23 cellular contexts compared by ENCODE assay signal in genomic region chr18:11957636-11958035, GRCh38.
"Had no signal": no experiment of that assay in that cellular context is flagged by ENCODE, and none has a peak within 500 bp of the region (broad histone marks: within the 10 kb centered on the region; RNA-seq: fewer than 3 reads in every experiment).

No MANE protein-coding gene starts in this region.

- H3K27ac Mint-ChIP-seq: activated B cell treated with CpG ODN at 0.5 μM for 24 hours; activated CD8-positive, alpha-beta T cell treated with anti-CD3 and anti-CD28 coated beads for 36 hours; activated naive CD4-positive, alpha-beta T cell treated with anti-CD3 and anti-CD28 coated beads, Interleukin-2, amount 50 U/mL, for 24 hours; activated naive CD8-positive, alpha-beta T cell treated with anti-CD3 and anti-CD28 coated beads, Interleukin-2, amount 50 U/mL, for 24 hours; activated T-helper 17 cell treated with anti-CD3 and anti-CD28 coated beads, Interleukin-2, amount 50 U/mL, for 72 hours; dendritic cell treated with granulocyte-macrophage colony-stimulating factor and Interleukin-4, amounts not matched to agents 40 ng/mL and 50 ng/mL, for 4 days; endodermal cell; naive thymus-derived CD4-positive, alpha-beta T cell; T-cell; type B pancreatic cell had no signal

- FAIRE-seq: frontal cortex, keratinocyte had no signal

- H3K4me1 Mint-ChIP-seq: activated B cell treated with CpG ODN at 0.5 μM for 24 hours; activated naive CD4-positive, alpha-beta T cell treated with anti-CD3 and anti-CD28 coated beads, Interleukin-2, amount 50 U/mL, for 24 hours; activated naive CD8-positive, alpha-beta T cell treated with anti-CD3 and anti-CD28 coated beads, Interleukin-2, amount 50 U/mL, for 24 hours; activated T-helper 17 cell treated with anti-CD3 and anti-CD28 coated beads, Interleukin-2, amount 50 U/mL, for 72 hours; T-cell had no signal

- H3K4me3 Mint-ChIP-seq: activated B cell treated with CpG ODN at 0.5 μM for 24 hours; activated CD8-positive, alpha-beta T cell treated with anti-CD3 and anti-CD28 coated beads for 36 hours; activated naive CD4-positive, alpha-beta T cell treated with anti-CD3 and anti-CD28 coated beads, Interleukin-2, amount 50 U/mL, for 24 hours; activated naive CD8-positive, alpha-beta T cell treated with anti-CD3 and anti-CD28 coated beads, Interleukin-2, amount 50 U/mL, for 24 hours; activated T-cell treated with anti-CD3 and anti-CD28 coated beads, Interleukin-2, amount 50 U/mL, for 4 hours; activated T-helper 17 cell treated with anti-CD3 and anti-CD28 coated beads, Interleukin-2, amount 50 U/mL, for 72 hours; dendritic cell treated with granulocyte-macrophage colony-stimulating factor and Interleukin-4, amounts not matched to agents 40 ng/mL and 50 ng/mL, for 4 days; endodermal cell; naive thymus-derived CD4-positive, alpha-beta T cell; T-cell; type B pancreatic cell had no signal

- H3K27me3 Mint-ChIP-seq: activated B cell treated with CpG ODN at 0.5 μM for 24 hours; activated CD8-positive, alpha-beta T cell treated with anti-CD3 and anti-CD28 coated beads for 36 hours; activated naive CD4-positive, alpha-beta T cell treated with anti-CD3 and anti-CD28 coated beads, Interleukin-2, amount 50 U/mL, for 24 hours; dendritic cell treated with granulocyte-macrophage colony-stimulating factor and Interleukin-4, amounts not matched to agents 40 ng/mL and 50 ng/mL, for 4 days; type B pancreatic cell had no signal

- ATAC-seq: activated CD8-positive, alpha-beta T cell treated with anti-CD3 and anti-CD28 coated beads for 36 hours; activated naive CD8-positive, alpha-beta T cell treated with anti-CD3 and anti-CD28 coated beads, Interleukin-2, amount 50 U/mL, for 24 hours; activated T-cell treated with anti-CD3 and anti-CD28 coated beads, Interleukin-2, amount 50 U/mL, for 4 hours; activated T-helper 17 cell treated with anti-CD3 and anti-CD28 coated beads, Interleukin-2, amount 50 U/mL, for 72 hours; naive thymus-derived CD4-positive, alpha-beta T cell; stimulated activated naive CD8-positive, alpha-beta T cell treated with anti-CD3 and anti-CD28 coated beads, Interleukin-15, Interleukin-2, amounts not matched to agents 100 U/mL and 50 U/mL, for 24 hours; T-cell had no signal

- DNase-seq: activated B cell treated with CpG ODN at 0.5 μM for 24 hours; activated CD4-positive, alpha-beta T cell treated with anti-CD3 and anti-CD28 coated beads, Interleukin-2, amount 50 U/mL, for 1 hour; activated CD8-positive, alpha-beta T cell treated with anti-CD3 and anti-CD28 coated beads for 36 hours; activated gamma-delta T cell treated with Interleukin-2 at 50 U/mL for 16 hours; activated naive CD8-positive, alpha-beta T cell treated with anti-CD3 and anti-CD28 coated beads, Interleukin-2, amount 50 U/mL, for 24 hours; activated T-cell treated with anti-CD3 and anti-CD28 coated beads, Interleukin-2, amount 50 U/mL, for 4 hours; amygdala; central memory CD4-positive, alpha-beta T cell; endodermal cell; esophagus squamous epithelium; midbrain; naive thymus-derived CD4-positive, alpha-beta T cell; ovary; retina; stimulated activated CD4-positive, alpha-beta T cell treated with anti-CD3 and anti-CD28 coated beads, Interleukin-2, amount 100 ng/mL, for 48 hours; stimulated activated naive CD8-positive, alpha-beta T cell treated with anti-CD3 and anti-CD28 coated beads, Interleukin-15, Interleukin-2, amounts not matched to agents 100 U/mL and 50 U/mL, for 24 hours; T-cell had no signal
